Comparison of ENCODE assay signal across 2 cellular contexts in genomic region chr19:23699521-23699860, GRCh38.
TF ChIP-seq lines count a peak whose summit lies in the region.

No MANE protein-coding gene starts in this region.

TF ChIP-seq in HepG2, 621 proteins besides CTCF, POLR2A, EP300 and RAD21:
- TF ChIP-seq ZNF530 (CRISPR knock-in tag; IDR thresholded peaks at IDR 0.05; ENCODE audit: low read depth): no peak
- no peak for TF ChIP-seq ZNF253 (CRISPR knock-in tag; IDR thresholded peaks at IDR 0.05; ENCODE audit: borderline replicate concordance)
- no peak for TF ChIP-seq ZNF260 (CRISPR knock-in tag; IDR thresholded peaks at IDR 0.05; ENCODE audit: borderline replicate concordance, low read depth)
- TF ChIP-seq, protein P1, sequence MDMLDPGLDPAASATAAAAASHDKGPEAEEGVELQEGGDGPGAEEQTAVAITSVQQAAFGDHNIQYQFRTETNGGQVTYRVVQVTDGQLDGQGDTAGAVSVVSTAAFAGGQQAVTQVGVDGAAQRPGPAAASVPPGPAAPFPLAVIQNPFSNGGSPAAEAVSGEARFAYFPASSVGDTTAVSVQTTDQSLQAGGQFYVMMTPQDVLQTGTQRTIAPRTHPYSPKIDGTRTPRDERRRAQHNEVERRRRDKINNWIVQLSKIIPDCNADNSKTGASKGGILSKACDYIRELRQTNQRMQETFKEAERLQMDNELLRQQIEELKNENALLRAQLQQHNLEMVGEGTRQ (IDR thresholded peaks at IDR 0.05; ENCODE audit: low read depth, low read length): no peak
- TF ChIP-seq, protein P1 (CRISPR knock-in tag; IDR thresholded peaks at IDR 0.05; ENCODE audit: borderline replicate concordance): no peak
- TF ChIP-seq ZNF296 (CRISPR knock-in tag; conservative IDR thresholded peaks at IDR 0.05): no peak
- TF ChIP-seq TBX3 (IDR thresholded peaks at IDR 0.05; ENCODE audit: borderline replicate concordance): no peak
- no peak for TF ChIP-seq NCOA2 (CRISPR knock-in tag; IDR thresholded peaks at IDR 0.05)
- TF ChIP-seq RBM39 (IDR thresholded peaks at IDR 0.05; ENCODE audit: low read depth, low read length, poor library complexity, severe bottlenecking): no peak
- no peak for TF ChIP-seq FOXK2 (IDR thresholded peaks at IDR 0.05)
- no peak for TF ChIP-seq ZNF703 (CRISPR knock-in tag; IDR thresholded peaks at IDR 0.05; ENCODE audit: borderline replicate concordance)
- TF ChIP-seq BHLHE40 (IDR thresholded peaks at IDR 0.05; ENCODE audit: low read length): no peak
- TF ChIP-seq, protein P2, sequence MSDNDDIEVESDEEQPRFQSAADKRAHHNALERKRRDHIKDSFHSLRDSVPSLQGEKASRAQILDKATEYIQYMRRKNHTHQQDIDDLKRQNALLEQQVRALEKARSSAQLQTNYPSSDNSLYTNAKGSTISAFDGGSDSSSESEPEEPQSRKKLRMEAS (IDR thresholded peaks at IDR 0.05): no peak
- TF ChIP-seq ATF5 (CRISPR knock-in tag; IDR thresholded peaks at IDR 0.05; ENCODE audit: low read depth): no peak
- TF ChIP-seq, protein P3, sequence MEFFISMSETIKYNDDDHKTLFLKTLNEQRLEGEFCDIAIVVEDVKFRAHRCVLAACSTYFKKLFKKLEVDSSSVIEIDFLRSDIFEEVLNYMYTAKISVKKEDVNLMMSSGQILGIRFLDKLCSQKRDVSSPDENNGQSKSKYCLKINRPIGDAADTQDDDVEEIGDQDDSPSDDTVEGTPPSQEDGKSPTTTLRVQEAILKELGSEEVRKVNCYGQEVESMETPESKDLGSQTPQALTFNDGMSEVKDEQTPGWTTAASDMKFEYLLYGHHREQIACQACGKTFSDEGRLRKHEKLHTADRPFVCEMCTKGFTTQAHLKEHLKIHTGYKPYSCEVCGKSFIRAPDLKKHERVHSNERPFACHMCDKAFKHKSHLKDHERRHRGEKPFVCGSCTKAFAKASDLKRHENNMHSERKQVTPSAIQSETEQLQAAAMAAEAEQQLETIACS (CRISPR knock-in tag; IDR thresholded peaks at IDR 0.05): no peak
- TF ChIP-seq ZMYM3 (CRISPR knock-in tag; IDR thresholded peaks at IDR 0.05): no peak
- no peak for TF ChIP-seq POGZ (CRISPR knock-in tag; IDR thresholded peaks at IDR 0.05)
- no peak for TF ChIP-seq GLI4 (CRISPR knock-in tag; IDR thresholded peaks at IDR 0.05; ENCODE audit: borderline replicate concordance)
- no peak for TF ChIP-seq KAT8 (CRISPR knock-in tag; IDR thresholded peaks at IDR 0.05)
- no peak for TF ChIP-seq MZF1 (CRISPR knock-in tag; IDR thresholded peaks at IDR 0.05; ENCODE audit: borderline replicate concordance)

TF ChIP-seq in WTC11, 78 proteins besides CTCF, POLR2A, EP300 and RAD21:
- TF ChIP-seq ETV6 (CRISPR knock-in tag; IDR thresholded peaks at IDR 0.05) (no peak), SMAD4 (CRISPR knock-in tag; IDR thresholded peaks at IDR 0.05) (no peak), ZNF425 (CRISPR knock-in tag; conservative IDR thresholded peaks at IDR 0.05) (no peak), FOXK1 (CRISPR knock-in tag; IDR thresholded peaks at IDR 0.05) (no peak), ATF1 (CRISPR knock-in tag; IDR thresholded peaks at IDR 0.05) (no peak), FOXJ3 (CRISPR knock-in tag; IDR thresholded peaks at IDR 0.05; ENCODE audit: borderline replicate concordance) (no peak), MXD4 (CRISPR knock-in tag; IDR thresholded peaks at IDR 0.05; ENCODE audit: borderline replicate concordance) (no peak), FOXP1 (CRISPR knock-in tag; IDR thresholded peaks at IDR 0.05; ENCODE audit: borderline replicate concordance) (no peak)
- TF ChIP-seq, protein P2 (CRISPR knock-in tag; IDR thresholded peaks at IDR 0.05): no peak
- TF ChIP-seq, protein P4, sequence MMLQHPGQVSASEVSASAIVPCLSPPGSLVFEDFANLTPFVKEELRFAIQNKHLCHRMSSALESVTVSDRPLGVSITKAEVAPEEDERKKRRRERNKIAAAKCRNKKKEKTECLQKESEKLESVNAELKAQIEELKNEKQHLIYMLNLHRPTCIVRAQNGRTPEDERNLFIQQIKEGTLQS (CRISPR knock-in tag; conservative IDR thresholded peaks at IDR 0.05): no peak
